Comparison of ENCODE assay signal across 19 cellular contexts in the genomic region with DNA sequence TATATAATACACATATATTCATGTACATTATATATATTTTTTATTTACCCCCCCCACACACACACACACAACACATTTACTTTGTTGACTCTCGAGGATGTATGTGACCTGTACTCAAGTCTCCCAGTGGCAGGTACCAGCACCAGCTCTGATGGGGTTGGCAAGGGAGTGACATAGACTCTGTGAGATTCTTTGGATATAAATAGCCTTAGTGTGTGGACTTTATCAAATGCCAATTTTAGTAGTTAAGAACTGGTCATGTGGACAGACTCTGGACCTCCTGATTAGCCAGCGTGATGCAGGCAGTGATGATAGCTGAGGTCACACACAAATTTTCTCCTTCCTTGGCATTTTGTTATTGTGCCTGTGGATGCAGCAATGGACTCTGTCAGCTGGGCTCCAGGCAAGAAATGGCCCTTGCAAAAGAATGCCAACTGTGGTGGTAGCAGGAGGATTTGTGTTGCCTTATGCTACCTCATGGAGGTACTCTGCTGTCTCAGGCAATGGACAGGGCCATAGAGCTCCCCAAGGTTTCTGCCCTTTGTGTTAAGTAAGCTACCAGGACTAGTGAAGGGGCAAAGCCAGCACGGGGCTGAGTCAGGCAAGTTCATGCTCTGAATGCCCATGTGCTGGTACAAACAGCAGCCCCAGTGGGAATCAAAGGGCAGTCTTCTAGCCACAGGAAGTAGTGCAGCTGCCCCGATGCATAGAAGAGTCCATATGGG.
DNase-seq lines count a peak whose midpoint lies in the region; ATAC-seq and TF ChIP-seq lines count a peak whose summit lies in the region.
"Had no signal": no experiment of that assay in that cellular context is flagged by ENCODE, and none has a peak within 500 bp of the region (broad histone marks: within the 10 kb centered on the region; RNA-seq: fewer than 3 reads in every experiment).

No MANE protein-coding gene starts in this region.

- DNase-seq in COLO668 (lab: John Stamatoyannopoulos, UW; ENCODE audit: unreplicated experiment) (peak; percentile 0), NCI-H146 (lab: John Stamatoyannopoulos, UW) (peak; percentile 74), UCSD-AML1 (lab: John Stamatoyannopoulos, UW; ENCODE audit: unreplicated experiment) (peak; percentile 8), left ventricle myocardium inferior (no peak), NCI-H2196 (lab: John Stamatoyannopoulos, UW; ENCODE audit: unreplicated experiment) (no peak)
- no peak for DNase-seq in CD4-positive, alpha-beta T cell
- DNase-seq: C1 segment of cervical spinal cord, EL, HCEC 1CT, KBM-7, NCI-H1436 treated with DMSO at 0.1 percent for 48 hours, NCI-H2081 treated with DMSO at 0.1 percent for 48 hours, NCI-H82, PC-9, SK-N-SH, T-cell had no signal

- H3K27me3 ChIP-seq in left ventricle myocardium inferior (ENCODE audit: low read depth): no peaks in the 10 kb centered on the region
- no peaks in the 10 kb centered on the region for H3K27me3 ChIP-seq in CD4-positive, alpha-beta T cell (ENCODE audit: control insufficient read depth, insufficient read depth, low read length)

- no peaks in the 10 kb centered on the region for H3K9me3 ChIP-seq in left ventricle myocardium inferior (replicated peaks)
- no peaks in the 10 kb centered on the region for H3K9me3 ChIP-seq in CD4-positive, alpha-beta T cell (ENCODE audit: control insufficient read depth, low read length)
- H3K9me3 ChIP-seq: A549, SK-N-SH had no signal

- no peaks in the 10 kb centered on the region for H3K36me3 Mint-ChIP-seq in CD4-positive, alpha-beta T cell (ENCODE audit: low read depth)
- H3K36me3 Mint-ChIP-seq: T-cell had no signal

- H3K9me3 Mint-ChIP-seq in CD4-positive, alpha-beta T cell: no peaks in the 10 kb centered on the region

- no peaks in the 10 kb centered on the region for H3K4me1 Mint-ChIP-seq in CD4-positive, alpha-beta T cell (ENCODE audit: low read depth)
- H3K4me1 Mint-ChIP-seq: T-cell had no signal

- intact Hi-C loops in left ventricle myocardium inferior (cut with micrococcal nuclease): no loop called here
- intact Hi-C loops in CD4-positive, alpha-beta T cell (cut with DNase I, micrococcal nuclease): no loop called here

- POLR2A ChIA-PET in CD4-positive, alpha-beta T cell (lab: Charles Lee): no interaction called here

- no peak for TF ChIP-seq CTCF in left ventricle myocardium inferior (IDR thresholded peaks at IDR 0.05; ENCODE audit: borderline replicate concordance)
- no peak for TF ChIP-seq CTCF in CD4-positive, alpha-beta T cell (IDR thresholded peaks at IDR 0.05)

- ATAC-seq in HG02763 (IDR thresholded peaks at IDR 0.05; ENCODE audit: unreplicated experiment) (no peak), GM18868 (IDR thresholded peaks at IDR 0.05; ENCODE audit: unreplicated experiment) (no peak)
- ATAC-seq in CD4-positive, alpha-beta T cell (ENCODE audit: poor library complexity): no peak
- ATAC-seq: A549, T-cell had no signal

- H3K4me1 ChIP-seq in left ventricle myocardium inferior: peaks cover 21% of the 10 kb centered on the region
- H3K4me1 ChIP-seq: A549 had no signal

- CTCF ChIA-PET in CD4-positive, alpha-beta T cell (lab: Charles Lee): no interaction called here

- no peak overlapping the region for H3K4me3 Mint-ChIP-seq in CD4-positive, alpha-beta T cell
- H3K4me3 Mint-ChIP-seq: T-cell had no signal

- no peak overlapping the region for H3K27ac Mint-ChIP-seq in CD4-positive, alpha-beta T cell
- H3K27ac Mint-ChIP-seq: T-cell had no signal

- no peaks in the 10 kb centered on the region for H3K36me3 ChIP-seq in left ventricle myocardium inferior

- H3K27me3 Mint-ChIP-seq in CD4-positive, alpha-beta T cell: no peaks in the 10 kb centered on the region
- H3K27me3 Mint-ChIP-seq: T-cell had no signal

- peak overlapping the region; percentile 64 for H3K27ac ChIP-seq in left ventricle myocardium inferior (replicated peaks)
- H3K27ac ChIP-seq in CD4-positive, alpha-beta T cell (ENCODE audit: low read depth, low read length): no peak overlapping the region
- H3K27ac ChIP-seq: A549, PC-9 had no signal

- H3K4me3 ChIP-seq in left ventricle myocardium inferior: no peak overlapping the region
- H3K4me3 ChIP-seq: A549, PC-9 had no signal

Comparison
In these comparisons a context has a peak if more than half of its experiments do, and no peak if none do; other contexts are left out.
1. DNase-seq: peak in COLO668 (single experiment), NCI-H146 (single experiment) and UCSD-AML1 (single experiment); none in left ventricle myocardium inferior (single experiment), CD4-positive, alpha-beta T cell (0 of 10) and NCI-H2196 (single experiment).